11 cellular contexts compared by ENCODE assay signal in the genomic region with DNA sequence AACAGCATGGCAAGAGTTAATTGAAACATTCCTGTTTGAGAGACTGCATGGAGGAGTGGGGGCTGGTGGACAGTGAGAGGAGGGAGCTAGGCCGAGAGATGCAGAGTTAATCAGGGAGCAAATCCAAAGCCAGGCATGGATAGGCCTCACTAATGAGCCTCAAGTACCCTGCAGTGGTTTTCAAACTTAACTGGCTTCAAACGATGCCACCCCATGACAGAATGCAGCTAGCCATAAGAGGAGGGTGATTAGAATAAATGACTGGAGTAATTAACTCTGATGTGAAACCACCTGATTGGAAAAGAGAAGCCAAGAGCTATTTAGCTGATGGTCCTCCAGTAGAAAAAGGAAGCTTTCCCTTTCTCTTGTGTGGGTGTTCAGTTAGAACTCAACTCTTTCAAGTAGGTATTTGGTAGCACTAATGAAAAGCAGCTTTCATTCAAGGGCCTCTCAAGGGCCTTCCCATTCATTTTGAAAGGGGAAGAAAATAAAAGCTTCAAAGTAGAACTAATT.
DNase-seq lines count a peak whose midpoint lies in the region; ATAC-seq and TF ChIP-seq lines count a peak whose summit lies in the region.
"Had no signal": no experiment of that assay in that cellular context is flagged by ENCODE, and none has a peak within 500 bp of the region (broad histone marks: within the 10 kb centered on the region; RNA-seq: fewer than 3 reads in every experiment).

No MANE protein-coding gene starts in this region.

- H3K4me3 ChIP-seq in fibroblast of lung (replicated peaks in 1 of 4; ENCODE audit: control extremely low read depth in 1 of 4, insufficient read depth in 1 of 4, low read depth in 3 of 4, low read length in 4 of 4), result no peak overlapping the region
- H3K4me3 ChIP-seq: stomach had no signal

- no peaks in the 10 kb centered on the region for H3K9me3 ChIP-seq in fibroblast of lung (ENCODE audit: control insufficient read depth, insufficient read depth, low read depth, low read length)
- no peaks in the 10 kb centered on the region for H3K9me3 ChIP-seq in CD4-positive, alpha-beta T cell (ENCODE audit: control insufficient read depth, low read length)
- H3K9me3 ChIP-seq: stomach had no signal

- H3K27ac ChIP-seq in fibroblast of lung (ENCODE audit: insufficient read depth, low read length), result no peak overlapping the region
- H3K27ac ChIP-seq in CD4-positive, alpha-beta T cell (ENCODE audit: low read depth, low read length), result no peak overlapping the region
- H3K27ac ChIP-seq: stomach had no signal

- DNase-seq in DMS79 treated with DMSO at 0.1 percent for 48 hours (lab: John Stamatoyannopoulos, UW) (peak; percentile 93), NCI-H1930 (lab: John Stamatoyannopoulos, UW) (peak; percentile 31 to 47), fibroblast of lung (ENCODE audit: low read depth in 2 of 2) (no peak), middle frontal gyrus (ENCODE audit: extremely low spot score, low spot score) (no peak)
- no peak for DNase-seq in stimulated activated CD4-positive, alpha-beta T cell treated with anti-CD3 and anti-CD28 coated beads, Interleukin-1b, Interleukin-23, amount 100 ng/mL, for 48 hours
- no peak for DNase-seq in activated T-cell treated with anti-CD3 and anti-CD28 coated beads, Interleukin-2, amount 50 U/mL, for 72 hours
- DNase-seq in CD4-positive, alpha-beta T cell, result no peak
- DNase-seq: activated B cell treated with CpG ODN at 0.5 μM for 24 hours, IMR-90, stomach had no signal

- TF ChIP-seq CTCF in fibroblast of lung (conservative IDR thresholded peaks at IDR 0.05 in 1 of 2, IDR thresholded peaks at IDR 0.05 in 1 of 2; ENCODE audit: low read depth in 1 of 2, low read length in 2 of 2), result no peak
- no peak for TF ChIP-seq CTCF in CD4-positive, alpha-beta T cell (IDR thresholded peaks at IDR 0.05)

- peak overlapping the region; percentile 7 for H2AFZ ChIP-seq in fibroblast of lung (ENCODE audit: low read length)

- H3K36me3 Mint-ChIP-seq in activated T-cell treated with anti-CD3 and anti-CD28 coated beads, Interleukin-2, amount 50 U/mL, for 72 hours (ENCODE audit: insufficient read depth in 2 of 2), result no peaks in the 10 kb centered on the region
- H3K36me3 Mint-ChIP-seq in CD4-positive, alpha-beta T cell (ENCODE audit: low read depth), result no peaks in the 10 kb centered on the region

- H3K4me1 Mint-ChIP-seq in activated T-cell treated with anti-CD3 and anti-CD28 coated beads, Interleukin-2, amount 50 U/mL, for 72 hours (ENCODE audit: low read depth), result peaks cover 11% of the 10 kb centered on the region
- no peaks in the 10 kb centered on the region for H3K4me1 Mint-ChIP-seq in CD4-positive, alpha-beta T cell (ENCODE audit: low read depth)
- H3K4me1 Mint-ChIP-seq: activated B cell treated with CpG ODN at 0.5 μM for 24 hours had no signal

- no peak overlapping the region for H3K9ac ChIP-seq in fibroblast of lung (ENCODE audit: insufficient read depth, low read length)

- CTCF ChIA-PET in CD4-positive, alpha-beta T cell (lab: Charles Lee), result no interaction called here

- no peaks in the 10 kb centered on the region for H3K36me3 ChIP-seq in fibroblast of lung (ENCODE audit: control insufficient read depth, insufficient read depth, low read length)
- H3K36me3 ChIP-seq: stomach had no signal

- H3K4me1 ChIP-seq in fibroblast of lung (ENCODE audit: control insufficient read depth, extremely low read depth, insufficient read depth, low read length), result no peaks in the 10 kb centered on the region

- H4K20me1 ChIP-seq in fibroblast of lung (ENCODE audit: control insufficient read depth, extremely low read depth, insufficient read depth, low read length), result no peaks in the 10 kb centered on the region

- no peak overlapping the region for H3K4me3 Mint-ChIP-seq in activated T-cell treated with anti-CD3 and anti-CD28 coated beads, Interleukin-2, amount 50 U/mL, for 72 hours
- no peak overlapping the region for H3K4me3 Mint-ChIP-seq in CD4-positive, alpha-beta T cell
- H3K4me3 Mint-ChIP-seq: activated B cell treated with CpG ODN at 0.5 μM for 24 hours had no signal

- H3K27ac Mint-ChIP-seq in activated T-cell treated with anti-CD3 and anti-CD28 coated beads, Interleukin-2, amount 50 U/mL, for 72 hours, result no peak overlapping the region
- no peak overlapping the region for H3K27ac Mint-ChIP-seq in CD4-positive, alpha-beta T cell
- H3K27ac Mint-ChIP-seq: activated B cell treated with CpG ODN at 0.5 μM for 24 hours had no signal

- H3K9me3 Mint-ChIP-seq in activated T-cell treated with anti-CD3 and anti-CD28 coated beads, Interleukin-2, amount 50 U/mL, for 72 hours, result no peaks in the 10 kb centered on the region
- no peaks in the 10 kb centered on the region for H3K9me3 Mint-ChIP-seq in CD4-positive, alpha-beta T cell
- H3K9me3 Mint-ChIP-seq: activated B cell treated with CpG ODN at 0.5 μM for 24 hours had no signal

- peak; percentile 73 for ATAC-seq in GM21786 (IDR thresholded peaks at IDR 0.05; ENCODE audit: unreplicated experiment)
- ATAC-seq in activated T-cell treated with anti-CD3 and anti-CD28 coated beads, Interleukin-2, amount 50 U/mL, for 72 hours (replicated peaks in 1 of 2), result no peak
- ATAC-seq in CD4-positive, alpha-beta T cell (ENCODE audit: poor library complexity), result no peak

- no peaks in the 10 kb centered on the region for H3K27me3 ChIP-seq in fibroblast of lung (ENCODE audit: control insufficient read depth, insufficient read depth, low read length)
- H3K27me3 ChIP-seq in CD4-positive, alpha-beta T cell (ENCODE audit: control insufficient read depth, insufficient read depth, low read length), result no peaks in the 10 kb centered on the region
- H3K27me3 ChIP-seq: stomach had no signal

- intact Hi-C loops in CD4-positive, alpha-beta T cell (cut with DNase I, micrococcal nuclease), result no loop called here

- POLR2A ChIA-PET in CD4-positive, alpha-beta T cell (lab: Charles Lee), result no interaction called here

- H3K4me2 ChIP-seq in fibroblast of lung (ENCODE audit: extremely low read depth, insufficient read depth, low read length), result no peak overlapping the region

- H3K79me2 ChIP-seq in fibroblast of lung (ENCODE audit: control insufficient read depth, insufficient read depth, low read length), result no peaks in the 10 kb centered on the region

- no peaks in the 10 kb centered on the region for H3K27me3 Mint-ChIP-seq in activated T-cell treated with anti-CD3 and anti-CD28 coated beads, Interleukin-2, amount 50 U/mL, for 72 hours (ENCODE audit: low read depth)
- no peaks in the 10 kb centered on the region for H3K27me3 Mint-ChIP-seq in CD4-positive, alpha-beta T cell
- H3K27me3 Mint-ChIP-seq: activated B cell treated with CpG ODN at 0.5 μM for 24 hours had no signal

Comparison
In these comparisons a context has a peak if more than half of its experiments do, and no peak if none do; other contexts are left out.
1. DNase-seq: peak in DMS79 treated with DMSO at 0.1 percent for 48 hours (single experiment) and NCI-H1930 (2 of 2); none in fibroblast of lung (0 of 2), stimulated activated CD4-positive, alpha-beta T cell treated with anti-CD3 and anti-CD28 coated beads, Interleukin-1b, Interleukin-23, amount 100 ng/mL, for 48 hours (single experiment), activated T-cell treated with anti-CD3 and anti-CD28 coated beads, Interleukin-2, amount 50 U/mL, for 72 hours (0 of 2), middle frontal gyrus (single experiment) and CD4-positive, alpha-beta T cell (0 of 10).